Comparison of ENCODE assay signal across 11 cellular contexts in genomic region chrX:34884693-34885277, GRCh38. TPM values are rescaled to one million over a fixed set of nuclear protein-coding genes. Genes with fewer than 3 reads are reported as not detected.
DNase-seq lines count a peak whose midpoint lies in the region; ATAC-seq, FAIRE-seq and TF ChIP-seq lines count a peak whose summit lies in the region.
"Had no signal": no experiment of that assay in that cellular context is flagged by ENCODE, and none has a peak within 500 bp of the region (broad histone marks: within the 10 kb centered on the region; RNA-seq: fewer than 3 reads in every experiment).

No MANE protein-coding gene starts in this region.

- no peak overlapping the region for H3K4me3 Mint-ChIP-seq in CD8-positive, alpha-beta T cell
- H3K4me3 Mint-ChIP-seq in activated CD8-positive, alpha-beta T cell treated with anti-CD3 and anti-CD28 coated beads for 36 hours, result no peak overlapping the region

- H3K36me3 Mint-ChIP-seq in CD8-positive, alpha-beta T cell, result no peaks in the 10 kb centered on the region
- no peaks in the 10 kb centered on the region for H3K36me3 Mint-ChIP-seq in activated CD8-positive, alpha-beta T cell treated with anti-CD3 and anti-CD28 coated beads for 36 hours (ENCODE audit: low read depth)

- peak overlapping the region; percentile 83 for H3K4me2 ChIP-seq in A549
- H3K4me2 ChIP-seq: BLaER1 had no signal

- TF ChIP-seq POLR2A in A549 (IDR thresholded peaks at IDR 0.05; ENCODE audit: low read length), result no peak

- H3K27me3 ChIP-seq in adipocyte (replicated peaks; ENCODE audit: control insufficient read depth, insufficient read depth, low read length), result no peaks in the 10 kb centered on the region
- no peaks in the 10 kb centered on the region for H3K27me3 ChIP-seq in CD8-positive, alpha-beta T cell (ENCODE audit: insufficient read depth, low read length)
- H3K27me3 ChIP-seq: stomach had no signal

- DNase-seq in A549 (ENCODE audit: low read depth in 1 of 2, low spot score in 1 of 2) (peak; percentile 33 to 73), HT-29 (ENCODE audit: low spot score) (peak; percentile 7), adipocyte (ENCODE audit: low read depth) (peak; percentile 82), glomerular endothelial cell (ENCODE audit: extremely low read depth, low read depth, low spot score) (peak; percentile 7), Kasumi-1 (lab: John Stamatoyannopoulos, UW) (no peak), NCI-H146 treated with DMSO at 0.1 percent for 48 hours (lab: John Stamatoyannopoulos, UW; ENCODE audit: unreplicated experiment) (no peak)
- DNase-seq in CD8-positive, alpha-beta T cell, result no peak
- no peak for DNase-seq in activated CD8-positive, alpha-beta T cell treated with anti-CD3 and anti-CD28 coated beads for 36 hours
- DNase-seq: activated naive CD4-positive, alpha-beta T cell; stomach had no signal

- H3K9me3 ChIP-seq in A549 (no peaks in the 10 kb centered on the region), adipocyte (ENCODE audit: control insufficient read depth, low read length) (no peaks in the 10 kb centered on the region)
- H3K9me3 ChIP-seq in CD8-positive, alpha-beta T cell (ENCODE audit: low read length), result no peaks in the 10 kb centered on the region
- H3K9me3 ChIP-seq: BLaER1, stomach had no signal

- no peaks in the 10 kb centered on the region for H3K27me3 Mint-ChIP-seq in CD8-positive, alpha-beta T cell (ENCODE audit: low read depth)
- H3K27me3 Mint-ChIP-seq in activated CD8-positive, alpha-beta T cell treated with anti-CD3 and anti-CD28 coated beads for 36 hours, result no peaks in the 10 kb centered on the region

- intact Hi-C loops in CD8-positive, alpha-beta T cell (cut with DNase I, micrococcal nuclease), result no loop called here
- intact Hi-C loops in activated CD8-positive, alpha-beta T cell treated with anti-CD3 and anti-CD28 coated beads for 36 hours (cut with micrococcal nuclease), result no loop called here

- peak; percentile 100 for FAIRE-seq in A549 (lab: Jason Lieb, UNC)

- no peak overlapping the region for H3K4me3 ChIP-seq in A549
- peak overlapping the region; percentile 11 for H3K4me3 ChIP-seq in adipocyte (ENCODE audit: low read length)
- H3K4me3 ChIP-seq in CD8-positive, alpha-beta T cell (ENCODE audit: low read depth, low read length), result no peak overlapping the region
- H3K4me3 ChIP-seq: BLaER1, stomach had no signal

- H3K27ac ChIP-seq in A549, result peak overlapping the region; percentile 87 to 92
- H3K27ac ChIP-seq in CD8-positive, alpha-beta T cell (ENCODE audit: low read depth, low read length), result no peak overlapping the region
- H3K27ac ChIP-seq: BLaER1, stomach had no signal

- CTCF ChIA-PET in A549 (lab: Yijun Ruan, JAX), result interaction anchor here (2.9 kb wide), 1 partner anchor 34 kb away, joined by 7 read pairs; no protein-coding TSS in a partner anchor
- CTCF ChIA-PET in CD8-positive, alpha-beta T cell (lab: Charles Lee), result no interaction called here
- CTCF ChIA-PET in activated CD8-positive, alpha-beta T cell treated with anti-CD3 and anti-CD28 coated beads for 36 hours (lab: Charles Lee), result no interaction called here

- no peak for TF ChIP-seq RAD21 in A549 (conservative IDR thresholded peaks at IDR 0.05 in 1 of 2, IDR thresholded peaks at IDR 0.05 in 1 of 2)

- H3K9me3 Mint-ChIP-seq in CD8-positive, alpha-beta T cell, result no peaks in the 10 kb centered on the region
- H3K9me3 Mint-ChIP-seq in activated CD8-positive, alpha-beta T cell treated with anti-CD3 and anti-CD28 coated beads for 36 hours, result peaks cover 1% of the 10 kb centered on the region

- POLR2A ChIA-PET in A549 (lab: Yijun Ruan, JAX), result interaction anchor here (1.5 kb wide), 1 partner anchor 9 kb away, joined by 5 read pairs; no protein-coding TSS in a partner anchor
- POLR2A ChIA-PET in CD8-positive, alpha-beta T cell (lab: Charles Lee), result no interaction called here
- POLR2A ChIA-PET in activated CD8-positive, alpha-beta T cell treated with anti-CD3 and anti-CD28 coated beads for 36 hours (lab: Charles Lee), result no interaction called here

- H3K27ac Mint-ChIP-seq in CD8-positive, alpha-beta T cell, result no peak overlapping the region
- H3K27ac Mint-ChIP-seq in activated CD8-positive, alpha-beta T cell treated with anti-CD3 and anti-CD28 coated beads for 36 hours, result no peak overlapping the region

- peak in 1 of 2 experiments; percentile 19; a peak in 1 of 5 replicates for TF ChIP-seq EP300 in A549 (IDR thresholded peaks at IDR 0.05)

- ATAC-seq in A549, result peak; percentile 100
- ATAC-seq in CD8-positive, alpha-beta T cell, result no peak
- no peak for ATAC-seq in activated CD8-positive, alpha-beta T cell treated with anti-CD3 and anti-CD28 coated beads for 36 hours

- H3K4me1 Mint-ChIP-seq in CD8-positive, alpha-beta T cell (ENCODE audit: low read depth), result no peaks in the 10 kb centered on the region
- H3K4me1 Mint-ChIP-seq in activated CD8-positive, alpha-beta T cell treated with anti-CD3 and anti-CD28 coated beads for 36 hours (ENCODE audit: low read depth), result no peaks in the 10 kb centered on the region

- no peak for TF ChIP-seq CTCF in A549 (IDR thresholded peaks at IDR 0.05)
- TF ChIP-seq CTCF in CD8-positive, alpha-beta T cell (IDR thresholded peaks at IDR 0.05), result no peak
- TF ChIP-seq CTCF in activated CD8-positive, alpha-beta T cell treated with anti-CD3 and anti-CD28 coated beads for 36 hours (IDR thresholded peaks at IDR 0.05), result no peak

- peak overlapping the region; percentile 36 for H3K9ac ChIP-seq in adipocyte (ENCODE audit: low read length)
- H3K9ac ChIP-seq: BLaER1 had no signal

- no peaks in the 10 kb centered on the region for H3K36me3 ChIP-seq in adipocyte (ENCODE audit: control insufficient read depth, insufficient read depth, low read length, severe bottlenecking)
- no peaks in the 10 kb centered on the region for H3K36me3 ChIP-seq in CD8-positive, alpha-beta T cell (ENCODE audit: insufficient read depth, low read length)
- H3K36me3 ChIP-seq: BLaER1, stomach had no signal

- H3K4me1 ChIP-seq in A549, result peaks cover 35% of the 10 kb centered on the region
- H3K4me1 ChIP-seq in adipocyte (ENCODE audit: control insufficient read depth, insufficient read depth, low read length), result peaks cover 27% of the 10 kb centered on the region
- no peaks in the 10 kb centered on the region for H3K4me1 ChIP-seq in CD8-positive, alpha-beta T cell (ENCODE audit: insufficient read depth, low read length)
- H3K4me1 ChIP-seq: BLaER1, stomach had no signal

- WGBS in A549 (ENCODE audit: missing lambda C conversion rate), result 0% methylated on average over 2 of the region's 2 CpGs

TF ChIP-seq in A549, 52 proteins besides CTCF, POLR2A, EP300 and RAD21 (continues in another document):
- no peak for TF ChIP-seq POLR2AphosphoS2 (conservative IDR thresholded peaks at IDR 0.05; ENCODE audit: low read length)
- TF ChIP-seq JUN (IDR thresholded peaks at IDR 0.05), result peak; percentile 62 to 64; a peak in 2 of 5 replicates
- TF ChIP-seq HES2 (IDR thresholded peaks at IDR 0.05), result 0 out of 2 replicates have a peak, but pooled peaks have one; percentile 38
- peak; percentile 88 for TF ChIP-seq JUNB (IDR thresholded peaks at IDR 0.05)
- peak; percentile 38; the same call in 1 of the 2 replicates for TF ChIP-seq MAX (IDR thresholded peaks at IDR 0.05)
- TF ChIP-seq FOSL2 (IDR thresholded peaks at IDR 0.05), result peak; percentile 95
- peak; percentile 96 for TF ChIP-seq FOSL2 (CRISPR knock-in tag; IDR thresholded peaks at IDR 0.05)
- TF ChIP-seq KDM5A (IDR thresholded peaks at IDR 0.05), result no peak
- peak; percentile 45; the same call in 1 of the 2 replicates for TF ChIP-seq NFE2L2 (conservative IDR thresholded peaks at IDR 0.05; ENCODE audit: low read length)
- TF ChIP-seq SMC3 (IDR thresholded peaks at IDR 0.05), result no peak
- TF ChIP-seq TP53 (CRISPR knock-in tag; IDR thresholded peaks at IDR 0.05), result no peak
- TF ChIP-seq EHF (CRISPR knock-in tag; IDR thresholded peaks at IDR 0.05), result no peak
- TF ChIP-seq CEBPB (IDR thresholded peaks at IDR 0.05), result peak; percentile 90 to 95
- TF ChIP-seq HOXB5 (CRISPR knock-in tag; IDR thresholded peaks at IDR 0.05), result no peak
- TF ChIP-seq PBX3 (IDR thresholded peaks at IDR 0.05), result no peak
- TF ChIP-seq HEYL (CRISPR knock-in tag; IDR thresholded peaks at IDR 0.05), result no peak
- TF ChIP-seq TFCP2L1 (CRISPR knock-in tag; IDR thresholded peaks at IDR 0.05), result no peak
- TF ChIP-seq ZFP36 (IDR thresholded peaks at IDR 0.05; ENCODE audit: borderline replicate concordance, partially characterized antibody), result no peak

RNA-seq across cellular contexts. Expression of gene FAM47B, which starts 57.8 kb away (rescaled TPM):
- not detected in 2 replicates for polyA plus RNA-seq in A549 (2011; rRNA removed)
- not detected in 2 replicates for polyA plus RNA-seq in A549 (2012; cell fraction: cytosol; rRNA removed)
- polyA plus RNA-seq in A549 (2012; cell fraction: nucleus; rRNA removed), result not detected in 2 replicates
- polyA plus RNA-seq in A549 (2017; fragmentation: RNase III; extraction: RNeasy Plus Mini Kit Qiagen cat#74134 plus additional on column Dnase treatment), result not detected in 3 replicates
- polyA minus RNA-seq in A549 (2011; rRNA and poly(A)+ RNA removed), result not detected in 2 replicates
- not detected in 2 replicates for total RNA-seq in HT-29 (2014; rRNA removed; shearing (Covaris generic))
- not detected in 2 replicates for total RNA-seq in glomerular endothelial cell
- total RNA-seq in CD8-positive, alpha-beta T cell, result not detected
- not detected for total RNA-seq in activated CD8-positive, alpha-beta T cell treated with anti-CD3 and anti-CD28 coated beads for 36 hours
- total RNA-seq: stomach had no signal
- polyA plus RNA-seq: stomach had no signal

Comparison
In these comparisons a context has a peak if more than half of its experiments do, and no peak if none do; other contexts are left out.
1. ATAC-seq: peak in A549 (2 of 2); none in CD8-positive, alpha-beta T cell (single experiment) and activated CD8-positive, alpha-beta T cell treated with anti-CD3 and anti-CD28 coated beads for 36 hours (single experiment).
2. DNase-seq: peak in A549 (2 of 2), HT-29 (single experiment), adipocyte (single experiment) and glomerular endothelial cell (single experiment); none in Kasumi-1 (0 of 2), NCI-H146 treated with DMSO at 0.1 percent for 48 hours (single experiment), CD8-positive, alpha-beta T cell (0 of 7) and activated CD8-positive, alpha-beta T cell treated with anti-CD3 and anti-CD28 coated beads for 36 hours (single experiment).